ENCODE assay signal across 30 cellular contexts in the genomic region with DNA sequence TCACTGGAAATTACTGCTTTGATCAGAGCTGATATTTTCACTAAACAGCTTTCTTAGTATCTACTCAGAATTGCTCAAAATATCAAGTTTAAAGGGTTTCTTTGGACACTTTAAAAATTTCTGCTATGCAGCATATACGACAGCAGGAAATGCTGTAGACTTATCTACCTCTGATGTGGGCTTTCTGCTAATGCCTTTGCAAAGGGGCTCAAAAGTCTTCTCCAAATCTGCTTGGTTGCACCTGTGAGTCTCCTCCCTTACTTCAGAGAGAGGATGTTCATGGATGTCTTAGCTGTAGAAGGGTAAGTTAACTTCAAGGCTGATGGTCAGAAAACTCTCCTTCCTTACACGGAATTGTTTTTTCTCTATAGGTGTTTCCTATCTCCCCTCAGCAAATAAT.
"Had no signal": no experiment of that assay in that cellular context is flagged by ENCODE, and none has a peak within 500 bp of the region (broad histone marks: within the 10 kb centered on the region; RNA-seq: fewer than 3 reads in every experiment).

No MANE protein-coding gene starts in this region.

- H3K27ac ChIP-seq: left ventricle myocardium inferior, pancreas, prostate gland, skin epidermis, stomach, testis, thyroid gland, transverse colon, upper lobe of left lung, vagina had no signal

- H3K9me3 ChIP-seq: mucosa of descending colon, pancreas, prostate gland, testis, thyroid gland, transverse colon, upper lobe of left lung, vagina had no signal

- H3K4me1 Mint-ChIP-seq: immature natural killer cell; memory B cell; nephron; stimulated activated naive B cell treated with anti-CD40 and anti-IgM and Interleukin-4, amounts not matched to agents 10 μg/mL and 1 μg/mL and 100 μg/mL, for 72 hours had no signal

- H3K4me1 ChIP-seq: left ventricle myocardium inferior, pancreas, prostate gland, stomach, testis, thyroid gland, transverse colon, upper lobe of left lung, vagina had no signal

- H3K27me3 ChIP-seq: pancreas, stomach, testis, thyroid gland, transverse colon, upper lobe of left lung, vagina had no signal

- DNase-seq: hypothalamus; immature natural killer cell; left ventricle myocardium inferior; midbrain; mucosa of descending colon; nucleus accumbens; pancreas; posterior cingulate gyrus; retina; right cardiac atrium; stimulated activated CD4-positive, alpha-beta T cell treated with anti-CD3 and anti-CD28 coated beads, Interleukin-12 subunit alpha, Interleukin-12 subunit beta, amount 100 ng/mL, for 4 hours; stimulated activated CD4-positive, alpha-beta T cell treated with anti-CD3 and anti-CD28 coated beads, Interleukin-15, amount 100 ng/mL, for 24 hours; stimulated activated CD4-positive, alpha-beta T cell treated with anti-CD3 and anti-CD28 coated beads, Interleukin-2, amount 100 ng/mL, for 24 hours; stimulated activated CD4-positive, alpha-beta T cell treated with anti-CD3 and anti-CD28 coated beads, Interleukin-4, amount 100 ng/mL, for 1 hour; stimulated activated naive B cell treated with anti-CD40 and anti-IgM and Interleukin-4, amounts not matched to agents 10 μg/mL and 1 μg/mL and 100 μg/mL, for 72 hours; stimulated activated naive CD8-positive, alpha-beta T cell treated with anti-CD3 and anti-CD28 coated beads, Interleukin-15, Interleukin-2, amounts not matched to agents 100 U/mL and 50 U/mL, for 24 hours; stomach; testis; thyroid gland; transverse colon; upper lobe of left lung had no signal

- H3K4me3 Mint-ChIP-seq: immature natural killer cell; memory B cell; nephron; neural crest cell; stimulated activated naive B cell treated with anti-CD40 and anti-IgM and Interleukin-4, amounts not matched to agents 10 μg/mL and 1 μg/mL and 100 μg/mL, for 72 hours had no signal

- H3K4me3 ChIP-seq: left ventricle myocardium inferior, lung, mucosa of descending colon, pancreas, prostate gland, skin epidermis, stomach, testis, thyroid gland, transverse colon, upper lobe of left lung, vagina had no signal

- H3K36me3 Mint-ChIP-seq: memory B cell; naive thymus-derived CD4-positive, alpha-beta T cell had no signal

- H3K36me3 ChIP-seq: left ventricle myocardium inferior, pancreas, prostate gland, stomach, thyroid gland, transverse colon, upper lobe of left lung, vagina had no signal

- ATAC-seq: mucosa of descending colon; naive thymus-derived CD4-positive, alpha-beta T cell; pancreas; right cardiac atrium; sciatic nerve; stimulated activated naive B cell treated with anti-CD40 and anti-IgM and Interleukin-4, amounts not matched to agents 10 μg/mL and 1 μg/mL and 100 μg/mL, for 72 hours; stimulated activated naive CD8-positive, alpha-beta T cell treated with anti-CD3 and anti-CD28 coated beads, Interleukin-15, Interleukin-2, amounts not matched to agents 100 U/mL and 50 U/mL, for 24 hours had no signal

- H3K27me3 Mint-ChIP-seq: memory B cell; stimulated activated naive B cell treated with anti-CD40 and anti-IgM and Interleukin-4, amounts not matched to agents 10 μg/mL and 1 μg/mL and 100 μg/mL, for 72 hours had no signal

- H3K9me3 Mint-ChIP-seq: immature natural killer cell, memory B cell, nephron had no signal

- H3K27ac Mint-ChIP-seq: immature natural killer cell; memory B cell; nephron; stimulated activated naive B cell treated with anti-CD40 and anti-IgM and Interleukin-4, amounts not matched to agents 10 μg/mL and 1 μg/mL and 100 μg/mL, for 72 hours had no signal
